In genomic region chr1:64073705-64074104, GRCh38 we compare ENCODE assay signal across 18 cellular contexts.
DNase-seq lines count a peak whose midpoint lies in the region; ATAC-seq and TF ChIP-seq lines count a peak whose summit lies in the region.
"Had no signal": no experiment of that assay in that cellular context is flagged by ENCODE, and none has a peak within 500 bp of the region (broad histone marks: within the 10 kb centered on the region; RNA-seq: fewer than 3 reads in every experiment).

No MANE protein-coding gene starts in this region.

- no peak overlapping the region for H3K4me3 Mint-ChIP-seq in CD14-positive monocyte
- H3K4me3 Mint-ChIP-seq in stimulated activated effector memory CD8-positive, alpha-beta T cell treated with anti-CD3 and anti-CD28 coated beads, Interleukin-12 subunit alpha, Interleukin-12 subunit beta, amount 100 ng/mL, for 72 hours = no peak overlapping the region
- H3K4me3 Mint-ChIP-seq: activated CD8-positive, alpha-beta memory T cell treated with anti-CD3 and anti-CD28 coated beads, Interleukin-2, amount 10 ng/mL, durations not matched to agents 7 days and 5 days; IgD-negative memory B cell; naive thymus-derived CD8-positive, alpha-beta T cell had no signal

- no peaks in the 10 kb centered on the region for H3K27me3 Mint-ChIP-seq in CD14-positive monocyte (ENCODE audit: low read depth in 3 of 3)
- H3K27me3 Mint-ChIP-seq: IgD-negative memory B cell had no signal

- no peak for TF ChIP-seq EP300 in sigmoid colon (IDR thresholded peaks at IDR 0.05)

- H3K27me3 ChIP-seq in sigmoid colon = no peaks in the 10 kb centered on the region
- H3K27me3 ChIP-seq in smooth muscle cell (ENCODE audit: low read depth) = no peaks in the 10 kb centered on the region
- H3K27me3 ChIP-seq: esophagus squamous epithelium, SJSA1, suprapubic skin had no signal

- no peak for TF ChIP-seq POLR2A in sigmoid colon (IDR thresholded peaks at IDR 0.05)

- no peaks in the 10 kb centered on the region for H3K9me3 ChIP-seq in mesodermal cell (ENCODE audit: control insufficient read depth, low read length)
- no peaks in the 10 kb centered on the region for H3K9me3 ChIP-seq in sigmoid colon
- H3K9me3 ChIP-seq in smooth muscle cell (replicated peaks; ENCODE audit: low read depth) = no peaks in the 10 kb centered on the region
- H3K9me3 ChIP-seq: esophagus squamous epithelium, SJSA1, suprapubic skin had no signal

- no peak overlapping the region for H3K4me2 ChIP-seq in smooth muscle cell

- no peak for ATAC-seq in stimulated activated effector memory CD8-positive, alpha-beta T cell treated with anti-CD3 and anti-CD28 coated beads, Interleukin-12 subunit alpha, Interleukin-12 subunit beta, amount 100 ng/mL, for 72 hours
- ATAC-seq: activated CD8-positive, alpha-beta memory T cell treated with anti-CD3 and anti-CD28 coated beads, Interleukin-2, amount 10 ng/mL, durations not matched to agents 7 days and 5 days; naive thymus-derived CD8-positive, alpha-beta T cell had no signal

- H3F3A ChIP-seq in smooth muscle cell (ENCODE audit: low read depth) = no peaks in the 10 kb centered on the region

- H3K36me3 ChIP-seq in mesodermal cell (ENCODE audit: control insufficient read depth, insufficient read depth, low read length) = no peaks in the 10 kb centered on the region
- H3K36me3 ChIP-seq in sigmoid colon = no peaks in the 10 kb centered on the region
- no peaks in the 10 kb centered on the region for H3K36me3 ChIP-seq in smooth muscle cell (ENCODE audit: low read depth)
- H3K36me3 ChIP-seq: esophagus squamous epithelium, SJSA1, suprapubic skin had no signal

- H3K9me3 Mint-ChIP-seq in CD14-positive monocyte = peaks cover 0 to 1% (median 0%) of the 10 kb centered on the region in 7 donors
- no peaks in the 10 kb centered on the region for H3K9me3 Mint-ChIP-seq in stimulated activated effector memory CD8-positive, alpha-beta T cell treated with anti-CD3 and anti-CD28 coated beads, Interleukin-12 subunit alpha, Interleukin-12 subunit beta, amount 100 ng/mL, for 72 hours
- H3K9me3 Mint-ChIP-seq: IgD-negative memory B cell; naive thymus-derived CD8-positive, alpha-beta T cell had no signal

- DNase-seq in EL (peak; percentile 18), SK-N-DZ (ENCODE audit: low spot score) (peak; percentile 47), epithelial cell of proximal tubule (ENCODE audit: low read depth) (peak; percentile 41), sigmoid colon (no peak), CD14-positive monocyte (ENCODE audit: low spot score) (no peak), smooth muscle cell (lab: John Stamatoyannopoulos, UW; ENCODE audit: unreplicated experiment) (no peak)
- no peak for DNase-seq in stimulated activated effector memory CD8-positive, alpha-beta T cell treated with anti-CD3 and anti-CD28 coated beads, Interleukin-12 subunit alpha, Interleukin-12 subunit beta, amount 100 ng/mL, for 72 hours (ENCODE audit: low spot score in 2 of 2)
- DNase-seq: activated CD8-positive, alpha-beta memory T cell treated with anti-CD3 and anti-CD28 coated beads, Interleukin-2, amount 10 ng/mL, durations not matched to agents 7 days and 5 days; dermis blood vessel endothelial cell; DMS153; esophagus squamous epithelium; naive thymus-derived CD8-positive, alpha-beta T cell; NCI-H1092 treated with DMSO at 0.1 percent for 48 hours; NCI-H2171 treated with DMSO at 0.1 percent for 48 hours had no signal

- TF ChIP-seq CTCF in epithelial cell of proximal tubule (conservative IDR thresholded peaks at IDR 0.05; ENCODE audit: low read depth, low read length) (no peak), sigmoid colon (IDR thresholded peaks at IDR 0.05) (no peak), CD14-positive monocyte (IDR thresholded peaks at IDR 0.05) (no peak), smooth muscle cell (IDR thresholded peaks at IDR 0.05; ENCODE audit: borderline replicate concordance, insufficient read depth, poor library complexity, severe bottlenecking) (no peak)

- intact Hi-C loops in sigmoid colon (cut with DNase I) (no loop called here), CD14-positive monocyte (cut with micrococcal nuclease) (no loop called here)

- H3K27ac ChIP-seq in mesodermal cell (ENCODE audit: low read depth, low read length, severe bottlenecking) = peak overlapping the region; percentile 43
- H3K27ac ChIP-seq in sigmoid colon = no peak overlapping the region
- no peak overlapping the region for H3K27ac ChIP-seq in smooth muscle cell (ENCODE audit: low read depth)
- H3K27ac ChIP-seq: esophagus squamous epithelium, suprapubic skin had no signal

- no peaks in the 10 kb centered on the region for H3K4me1 Mint-ChIP-seq in CD14-positive monocyte
- H3K4me1 Mint-ChIP-seq in stimulated activated effector memory CD8-positive, alpha-beta T cell treated with anti-CD3 and anti-CD28 coated beads, Interleukin-12 subunit alpha, Interleukin-12 subunit beta, amount 100 ng/mL, for 72 hours = no peaks in the 10 kb centered on the region
- H3K4me1 Mint-ChIP-seq: activated CD8-positive, alpha-beta memory T cell treated with anti-CD3 and anti-CD28 coated beads, Interleukin-2, amount 10 ng/mL, durations not matched to agents 7 days and 5 days; IgD-negative memory B cell; naive thymus-derived CD8-positive, alpha-beta T cell had no signal

- H4K20me1 ChIP-seq in smooth muscle cell (ENCODE audit: low read depth) = no peaks in the 10 kb centered on the region

- peaks cover 51% of the 10 kb centered on the region for H3K4me1 ChIP-seq in mesodermal cell (ENCODE audit: control insufficient read depth, insufficient read depth, low read length, poor library complexity, severe bottlenecking)
- H3K4me1 ChIP-seq in sigmoid colon = peaks cover 0 to 21% (median 14%) of the 10 kb centered on the region in 4 donors
- H3K4me1 ChIP-seq in smooth muscle cell (ENCODE audit: low read depth) = peaks cover 20% of the 10 kb centered on the region

- no peak overlapping the region for H3K4me3 ChIP-seq in epithelial cell of proximal tubule (ENCODE audit: low read depth, low read length)
- no peak overlapping the region for H3K4me3 ChIP-seq in mesodermal cell (ENCODE audit: extremely low read depth, insufficient read depth, low read length, poor library complexity, severe bottlenecking)
- no peak overlapping the region for H3K4me3 ChIP-seq in sigmoid colon
- no peak overlapping the region for H3K4me3 ChIP-seq in smooth muscle cell
- H3K4me3 ChIP-seq: esophagus squamous epithelium, SJSA1, suprapubic skin had no signal

- H3K79me2 ChIP-seq in smooth muscle cell (ENCODE audit: low read depth) = no peaks in the 10 kb centered on the region

- no peak overlapping the region for H2AFZ ChIP-seq in smooth muscle cell (ENCODE audit: low read depth)

- 71 to 79% methylated on average over 1 to 2 of the region's 2 CpGs for WGBS in mesodermal cell (ENCODE audit: insufficient coverage in 2 of 2), 2 experiments
- 69 to 83% methylated on average over 2 of the region's 2 CpGs for WGBS in sigmoid colon, 2 donors
- WGBS in smooth muscle cell (ENCODE audit: low lambda C conversion rate) = 34% methylated on average over 2 of the region's 2 CpGs

- H3K36me3 Mint-ChIP-seq in CD14-positive monocyte = no peaks in the 10 kb centered on the region
- H3K36me3 Mint-ChIP-seq in stimulated activated effector memory CD8-positive, alpha-beta T cell treated with anti-CD3 and anti-CD28 coated beads, Interleukin-12 subunit alpha, Interleukin-12 subunit beta, amount 100 ng/mL, for 72 hours = no peaks in the 10 kb centered on the region
- H3K36me3 Mint-ChIP-seq: activated CD8-positive, alpha-beta memory T cell treated with anti-CD3 and anti-CD28 coated beads, Interleukin-2, amount 10 ng/mL, durations not matched to agents 7 days and 5 days; IgD-negative memory B cell; naive thymus-derived CD8-positive, alpha-beta T cell had no signal

- no peak overlapping the region for H3K9ac ChIP-seq in smooth muscle cell (ENCODE audit: low read depth)

- no peak overlapping the region for H3K27ac Mint-ChIP-seq in CD14-positive monocyte
- no peak overlapping the region for H3K27ac Mint-ChIP-seq in stimulated activated effector memory CD8-positive, alpha-beta T cell treated with anti-CD3 and anti-CD28 coated beads, Interleukin-12 subunit alpha, Interleukin-12 subunit beta, amount 100 ng/mL, for 72 hours
- H3K27ac Mint-ChIP-seq: activated CD8-positive, alpha-beta memory T cell treated with anti-CD3 and anti-CD28 coated beads, Interleukin-2, amount 10 ng/mL, durations not matched to agents 7 days and 5 days; IgD-negative memory B cell; naive thymus-derived CD8-positive, alpha-beta T cell had no signal

Comparison
In these comparisons a context has a peak if more than half of its experiments do, and no peak if none do; other contexts are left out.
1. DNase-seq: peak in EL (single experiment), SK-N-DZ (single experiment) and epithelial cell of proximal tubule (single experiment); none in sigmoid colon (single experiment), CD14-positive monocyte (single experiment), stimulated activated effector memory CD8-positive, alpha-beta T cell treated with anti-CD3 and anti-CD28 coated beads, Interleukin-12 subunit alpha, Interleukin-12 subunit beta, amount 100 ng/mL, for 72 hours (0 of 2) and smooth muscle cell (single experiment).